ENCODE assay signal across 2 cellular contexts in the genomic region with DNA sequence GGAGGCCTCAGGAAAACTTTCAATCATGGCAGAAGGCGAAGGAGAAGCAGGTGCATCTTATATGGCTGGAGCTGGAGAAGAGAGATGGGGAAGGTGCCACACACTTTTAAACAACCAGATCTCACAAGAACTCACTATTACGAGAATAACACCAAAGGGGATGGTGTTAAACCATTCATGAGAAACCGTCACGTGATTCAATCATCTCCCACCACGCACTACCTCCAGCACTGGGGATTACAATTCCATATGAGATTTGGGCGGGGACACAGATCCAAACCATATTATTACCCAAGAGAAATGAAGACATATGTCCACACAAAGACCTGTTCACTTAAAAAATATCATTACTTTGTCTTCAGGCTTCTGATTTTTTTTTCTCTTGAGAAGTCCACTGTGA.
A peak's percentile ranks its signal among the peaks of the same experiment; 100 is the strongest.
TF ChIP-seq lines count a peak whose summit lies in the region.

No MANE protein-coding gene starts in this region.

TF ChIP-seq in HepG2, 621 proteins besides CTCF, POLR2A, EP300 and RAD21:
- TF ChIP-seq ZNF30 (CRISPR knock-in tag; IDR thresholded peaks at IDR 0.05): no peak
- TF ChIP-seq, protein P1, sequence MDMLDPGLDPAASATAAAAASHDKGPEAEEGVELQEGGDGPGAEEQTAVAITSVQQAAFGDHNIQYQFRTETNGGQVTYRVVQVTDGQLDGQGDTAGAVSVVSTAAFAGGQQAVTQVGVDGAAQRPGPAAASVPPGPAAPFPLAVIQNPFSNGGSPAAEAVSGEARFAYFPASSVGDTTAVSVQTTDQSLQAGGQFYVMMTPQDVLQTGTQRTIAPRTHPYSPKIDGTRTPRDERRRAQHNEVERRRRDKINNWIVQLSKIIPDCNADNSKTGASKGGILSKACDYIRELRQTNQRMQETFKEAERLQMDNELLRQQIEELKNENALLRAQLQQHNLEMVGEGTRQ (IDR thresholded peaks at IDR 0.05; ENCODE audit: low read depth, low read length): 0 out of 2 replicates have a peak, but pooled peaks have one; percentile 16
- TF ChIP-seq, protein P1 (CRISPR knock-in tag; IDR thresholded peaks at IDR 0.05; ENCODE audit: borderline replicate concordance): no peak
- TF ChIP-seq RAD51 (IDR thresholded peaks at IDR 0.05; ENCODE audit: borderline replicate concordance): peak; percentile 59; the same call in 1 of the 2 replicates

TF ChIP-seq in K562, 482 proteins besides CTCF, POLR2A, EP300 and RAD21:
- TF ChIP-seq ARID1B (IDR thresholded peaks at IDR 0.05): no peak
- TF ChIP-seq, protein P2, sequence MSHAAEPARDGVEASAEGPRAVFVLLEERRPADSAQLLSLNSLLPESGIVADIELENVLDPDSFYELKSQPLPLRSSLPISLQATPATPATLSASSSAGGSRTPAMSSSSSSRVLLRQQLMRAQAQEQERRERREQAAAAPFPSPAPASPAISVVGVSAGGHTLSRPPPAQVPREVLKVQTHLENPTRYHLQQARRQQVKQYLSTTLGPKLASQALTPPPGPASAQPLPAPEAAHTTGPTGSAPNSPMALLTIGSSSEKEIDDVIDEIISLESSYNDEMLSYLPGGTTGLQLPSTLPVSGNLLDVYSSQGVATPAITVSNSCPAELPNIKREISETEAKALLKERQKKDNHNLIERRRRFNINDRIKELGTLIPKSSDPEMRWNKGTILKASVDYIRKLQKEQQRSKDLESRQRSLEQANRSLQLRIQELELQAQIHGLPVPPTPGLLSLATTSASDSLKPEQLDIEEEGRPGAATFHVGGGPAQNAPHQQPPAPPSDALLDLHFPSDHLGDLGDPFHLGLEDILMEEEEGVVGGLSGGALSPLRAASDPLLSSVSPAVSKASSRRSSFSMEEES (CRISPR knock-in tag; IDR thresholded peaks at IDR 0.05): peak; percentile 75
